ENCODE assay signal across 1 cellular context in genomic region chr2:201233192-201234166, GRCh38.
TF ChIP-seq lines count a peak whose summit lies in the region.

No MANE protein-coding gene starts in this region.

TF ChIP-seq in HepG2, 621 proteins besides CTCF, POLR2A, EP300 and RAD21 (continued from another document and continues in another):
- TF ChIP-seq ZNF781 (CRISPR knock-in tag; IDR thresholded peaks at IDR 0.05; ENCODE audit: borderline replicate concordance, not compliant biosample characterization) (no peak), ZNF235 (CRISPR knock-in tag; IDR thresholded peaks at IDR 0.05; ENCODE audit: borderline replicate concordance) (no peak), KLF12 (CRISPR knock-in tag; IDR thresholded peaks at IDR 0.05; ENCODE audit: borderline replicate concordance) (no peak), ZFP36 (IDR thresholded peaks at IDR 0.05; ENCODE audit: borderline replicate concordance, low read depth, low read length, partially characterized antibody) (no peak), SNRNP70 (IDR thresholded peaks at IDR 0.05; ENCODE audit: low read depth, low read length) (no peak), RBAK (CRISPR knock-in tag; IDR thresholded peaks at IDR 0.05) (no peak), FOXO4 (CRISPR knock-in tag; conservative IDR thresholded peaks at IDR 0.05) (no peak), MTA1 (CRISPR knock-in tag; IDR thresholded peaks at IDR 0.05; ENCODE audit: borderline replicate concordance) (no peak), ZNF142 (CRISPR knock-in tag; IDR thresholded peaks at IDR 0.05) (no peak), IKZF5 (CRISPR knock-in tag; IDR thresholded peaks at IDR 0.05) (peak; percentile 70), ZNF652 (CRISPR knock-in tag; IDR thresholded peaks at IDR 0.05; ENCODE audit: borderline replicate concordance, low read depth) (no peak), KLF16 (CRISPR knock-in tag; IDR thresholded peaks at IDR 0.05) (peak in 1 of 2 experiments; percentile 5; a peak in 1 of 4 replicates), SMARCC2 (IDR thresholded peaks at IDR 0.05) (no peak), HMGXB3 (CRISPR knock-in tag; IDR thresholded peaks at IDR 0.05; ENCODE audit: borderline replicate concordance) (peak; percentile 16; the same call in 1 of the 2 replicates), BRD4 (CRISPR knock-in tag; IDR thresholded peaks at IDR 0.05) (peak; percentile 20; the same call in 1 of the 2 replicates), ZSCAN22 (CRISPR knock-in tag; IDR thresholded peaks at IDR 0.05) (no peak), DRAP1 (CRISPR knock-in tag; IDR thresholded peaks at IDR 0.05) (peak; percentile 89), ASH2L (IDR thresholded peaks at IDR 0.05; ENCODE audit: insufficient read length, low read depth, low read length) (peak; percentile 67), GLI4 (CRISPR knock-in tag; IDR thresholded peaks at IDR 0.05; ENCODE audit: borderline replicate concordance) (peak; percentile 65; the same call in 1 of the 2 replicates), ZNF749 (CRISPR knock-in tag; IDR thresholded peaks at IDR 0.05; ENCODE audit: borderline replicate concordance) (no peak), ARID4A (CRISPR knock-in tag; IDR thresholded peaks at IDR 0.05; ENCODE audit: borderline replicate concordance) (peak; percentile 87), ZNF407 (CRISPR knock-in tag; IDR thresholded peaks at IDR 0.05; ENCODE audit: not compliant biosample characterization) (no peak), MIXL1 (CRISPR knock-in tag; IDR thresholded peaks at IDR 0.05) (peak; percentile 47; the same call in 1 of the 2 replicates), ZNF556 (CRISPR knock-in tag; IDR thresholded peaks at IDR 0.05; ENCODE audit: borderline replicate concordance) (no peak; the same call in 1 of the 2 replicates), ZNF569 (CRISPR knock-in tag; IDR thresholded peaks at IDR 0.05; ENCODE audit: borderline replicate concordance) (no peak), ZNF75D (CRISPR knock-in tag; IDR thresholded peaks at IDR 0.05; ENCODE audit: borderline replicate concordance) (no peak), ZNF317 (CRISPR knock-in tag; IDR thresholded peaks at IDR 0.05) (0 out of 2 replicates have a peak, but pooled peaks have one; percentile 7)
